ENCODE assay signal across 11 cellular contexts in genomic region chr11:75816561-75817239, GRCh38. TPM values are rescaled to one million over a fixed set of nuclear protein-coding genes. Genes with fewer than 3 reads are reported as not detected.
DNase-seq lines count a peak whose midpoint lies in the region; ATAC-seq, FAIRE-seq and TF ChIP-seq lines count a peak whose summit lies in the region.
"Had no signal": no experiment of that assay in that cellular context is flagged by ENCODE, and none has a peak within 500 bp of the region (broad histone marks: within the 10 kb centered on the region; RNA-seq: fewer than 3 reads in every experiment).

No MANE protein-coding gene starts in this region.

- H4K8ac ChIP-seq in IMR-90 (ENCODE audit: low read depth in 2 of 2, low read length in 2 of 2), result 0 out of 4 replicates have a peak overlapping the region, but pooled peaks of 1 of the 2 experiments have one; percentile 11

- H3K36me3 ChIP-seq in BE2C (no peaks in the 10 kb centered on the region), IMR-90 (ENCODE audit: control insufficient read depth, insufficient read depth, low read length) (no peaks in the 10 kb centered on the region), astrocyte (ENCODE audit: insufficient read depth, low read length) (no peaks in the 10 kb centered on the region), mucosa of rectum (ENCODE audit: control insufficient read depth in 2 of 2, insufficient read depth in 2 of 2, low read length in 2 of 2) (no peaks in the 10 kb centered on the region)

- H3K9me1 ChIP-seq in IMR-90 (ENCODE audit: insufficient read depth, low read length), result 0 out of 2 replicates have a peak, but pooled peaks cover 4% of the 10 kb centered on the region

- no peak for TF ChIP-seq POLR2A in IMR-90 (IDR thresholded peaks at IDR 0.05; ENCODE audit: low read depth, low read length)

- H3K9me3 ChIP-seq in BE2C (no peaks in the 10 kb centered on the region), IMR-90 (ENCODE audit: control insufficient read depth, insufficient read depth, low read length) (no peaks in the 10 kb centered on the region), astrocyte (ENCODE audit: insufficient read depth, low read depth, low read length) (no peaks in the 10 kb centered on the region), mucosa of rectum (ENCODE audit: control insufficient read depth in 2 of 2, low read length in 2 of 2) (no peaks in the 10 kb centered on the region)
- H3K9me3 ChIP-seq: body of pancreas had no signal

- peak overlapping the region; percentile 41 for H3K9ac ChIP-seq in IMR-90 (ENCODE audit: low read depth, low read length)
- peak overlapping the region; percentile 93 for H3K9ac ChIP-seq in astrocyte (ENCODE audit: low read length)
- H3K9ac ChIP-seq in mucosa of rectum (ENCODE audit: low read depth in 1 of 2, low read length in 2 of 2), result peak overlapping the region in 1 of 2 donors; percentile 44

- peak overlapping the region; percentile 93 for H3K4me2 ChIP-seq in IMR-90 (ENCODE audit: low read depth, low read length)
- peak overlapping the region; percentile 96 for H3K4me2 ChIP-seq in astrocyte (ENCODE audit: low read length)

- peaks cover 5% of the 10 kb centered on the region for H3K4me1 Mint-ChIP-seq in astrocyte (ENCODE audit: low read depth, unreplicated experiment)
- H3K4me1 Mint-ChIP-seq in effector memory CD8-positive, alpha-beta T cell (ENCODE audit: low read depth in 2 of 2), result peaks cover 13 to 25% of the 10 kb centered on the region in 2 donors
- H3K4me1 Mint-ChIP-seq in activated naive CD8-positive, alpha-beta T cell treated with anti-CD3 and anti-CD28 coated beads, Interleukin-2, amount 50 U/mL, for 24 hours, result peaks cover 33% of the 10 kb centered on the region
- peaks cover 50% of the 10 kb centered on the region for H3K4me1 Mint-ChIP-seq in stimulated activated memory B cell treated with anti-CD40 and anti-IgM and Interleukin-4, amounts not matched to agents 10 μg/mL and 1 μg/mL and 100 μg/mL, for 72 hours

- no peaks in the 10 kb centered on the region for H3K9me3 Mint-ChIP-seq in astrocyte (ENCODE audit: unreplicated experiment)
- H3K9me3 Mint-ChIP-seq in effector memory CD8-positive, alpha-beta T cell, result no peaks in the 10 kb centered on the region
- H3K9me3 Mint-ChIP-seq in activated naive CD8-positive, alpha-beta T cell treated with anti-CD3 and anti-CD28 coated beads, Interleukin-2, amount 50 U/mL, for 24 hours, result no peaks in the 10 kb centered on the region
- no peaks in the 10 kb centered on the region for H3K9me3 Mint-ChIP-seq in stimulated activated memory B cell treated with anti-CD40 and anti-IgM and Interleukin-4, amounts not matched to agents 10 μg/mL and 1 μg/mL and 100 μg/mL, for 72 hours

- POLR2A ChIA-PET in IMR-90 (lab: Charles Lee; ENCODE audit: unreplicated experiment), result no interaction called here

- TF ChIP-seq RAD21 in IMR-90 (IDR thresholded peaks at IDR 0.05; ENCODE audit: low read length), result no peak

- no peak overlapping the region for H3K56ac ChIP-seq in IMR-90 (ENCODE audit: extremely low read depth, insufficient read depth, low read length)

- intact Hi-C loops in IMR-90 (cut with micrococcal nuclease), result loop anchor here (5.0 kb wide), 1 partner anchor 51 kb away; no protein-coding TSS in a partner anchor

- peaks cover 50% of the 10 kb centered on the region for H3K79me2 ChIP-seq in astrocyte (ENCODE audit: insufficient read depth, low read length)

- 45% methylated on average over 4 of the region's 6 CpGs; no CpG with 5 or more reads in 1 of the 2 experiments for WGBS in IMR-90 (ENCODE audit: extremely low coverage in 2 of 2, insufficient read length in 1 of 2), 2 experiments

- H3K4me3 ChIP-seq in BE2C (ENCODE audit: low read depth, low read length) (peak overlapping the region; percentile 95), IMR-90 (ENCODE audit: insufficient read depth, low read depth, low read length) (peak overlapping the region; percentile 59), astrocyte (ENCODE audit: insufficient read depth, low read depth, low read length) (peak overlapping the region; percentile 68), mucosa of rectum (ENCODE audit: low read length in 2 of 2) (peak overlapping the region; percentile 32 to 77)

- H3K36me3 Mint-ChIP-seq in astrocyte (ENCODE audit: low read depth, unreplicated experiment), result peaks cover 2% of the 10 kb centered on the region
- H3K36me3 Mint-ChIP-seq in effector memory CD8-positive, alpha-beta T cell (ENCODE audit: insufficient read depth), result peaks cover 10% of the 10 kb centered on the region
- peaks cover 10% of the 10 kb centered on the region for H3K36me3 Mint-ChIP-seq in activated naive CD8-positive, alpha-beta T cell treated with anti-CD3 and anti-CD28 coated beads, Interleukin-2, amount 50 U/mL, for 24 hours (ENCODE audit: low read depth)
- peaks cover 16% of the 10 kb centered on the region for H3K36me3 Mint-ChIP-seq in stimulated activated memory B cell treated with anti-CD40 and anti-IgM and Interleukin-4, amounts not matched to agents 10 μg/mL and 1 μg/mL and 100 μg/mL, for 72 hours

- FAIRE-seq in astrocyte (lab: Jason Lieb, UNC), result no peak

- H2BK120ac ChIP-seq in IMR-90 (ENCODE audit: low read depth, low read length), result no peak overlapping the region

- H2AFZ ChIP-seq in IMR-90 (replicated peaks; ENCODE audit: low read length, poor library complexity) (no peak overlapping the region), astrocyte (ENCODE audit: low read depth, low read length) (no peak overlapping the region)

- no peak overlapping the region for H2BK15ac ChIP-seq in IMR-90 (ENCODE audit: low read depth, low read length)

- H2AK9ac ChIP-seq in IMR-90 (replicated peaks; ENCODE audit: low read depth, low read length, poor library complexity), result peak overlapping the region; percentile 10

- H3K27ac Mint-ChIP-seq in astrocyte (ENCODE audit: unreplicated experiment), result no peak overlapping the region
- no peak overlapping the region for H3K27ac Mint-ChIP-seq in effector memory CD8-positive, alpha-beta T cell
- H3K27ac Mint-ChIP-seq in activated naive CD8-positive, alpha-beta T cell treated with anti-CD3 and anti-CD28 coated beads, Interleukin-2, amount 50 U/mL, for 24 hours, result no peak overlapping the region
- H3K27ac Mint-ChIP-seq in stimulated activated memory B cell treated with anti-CD40 and anti-IgM and Interleukin-4, amounts not matched to agents 10 μg/mL and 1 μg/mL and 100 μg/mL, for 72 hours, result no peak overlapping the region

- no peaks in the 10 kb centered on the region for H3K27me3 Mint-ChIP-seq in astrocyte (ENCODE audit: low read depth, unreplicated experiment)
- H3K27me3 Mint-ChIP-seq in effector memory CD8-positive, alpha-beta T cell, result no peaks in the 10 kb centered on the region
- H3K27me3 Mint-ChIP-seq in activated naive CD8-positive, alpha-beta T cell treated with anti-CD3 and anti-CD28 coated beads, Interleukin-2, amount 50 U/mL, for 24 hours, result no peaks in the 10 kb centered on the region
- no peaks in the 10 kb centered on the region for H3K27me3 Mint-ChIP-seq in stimulated activated memory B cell treated with anti-CD40 and anti-IgM and Interleukin-4, amounts not matched to agents 10 μg/mL and 1 μg/mL and 100 μg/mL, for 72 hours

- in situ Hi-C loops in IMR-90 (cut with MboI; ENCODE audit: low sequenced_read_pairs), result no loop called here

- H4K20me1 ChIP-seq in IMR-90 (ENCODE audit: insufficient read depth, low read length) (peaks cover 18% of the 10 kb centered on the region), astrocyte (ENCODE audit: insufficient read depth, low read length) (peaks cover 27% of the 10 kb centered on the region)

- H3K23ac ChIP-seq in IMR-90 (ENCODE audit: low read depth, low read length), result peak overlapping the region; percentile 31

- no peak overlapping the region for H4K91ac ChIP-seq in IMR-90 (ENCODE audit: insufficient read depth, low read depth, low read length)

- H3K14ac ChIP-seq in IMR-90 (replicated peaks; ENCODE audit: low read depth, low read length), result no peak overlapping the region; the same call in 1 of the 2 replicates

- no peak overlapping the region for H2BK20ac ChIP-seq in IMR-90 (ENCODE audit: low read depth, low read length)

- no peak overlapping the region for H3K27ac ChIP-seq in IMR-90 (ENCODE audit: insufficient read depth, low read length)
- no peak overlapping the region for H3K27ac ChIP-seq in astrocyte (ENCODE audit: low read depth, low read length)
- no peak overlapping the region for H3K27ac ChIP-seq in mucosa of rectum (ENCODE audit: low read depth in 2 of 2, low read length in 2 of 2)

- TF ChIP-seq CTCF in BE2C (IDR thresholded peaks at IDR 0.05; ENCODE audit: low read depth, low read length) (no peak), IMR-90 (conservative IDR thresholded peaks at IDR 0.05; ENCODE audit: low read depth, low read length) (no peak), astrocyte (IDR thresholded peaks at IDR 0.05; ENCODE audit: insufficient read depth, low read depth, low read length) (no peak)

- BruUV-seq in IMR-90 (replicated peaks; lab: Mats Ljungman, UMichigan), result no TSS peak

- CTCF ChIA-PET in IMR-90 (lab: Yijun Ruan, JAX), result interaction anchor here (1.4 kb wide), 1 partner anchor 13 kb away, joined by 5 read pairs; no protein-coding TSS in a partner anchor

- dilution Hi-C loops in IMR-90 (cut with HindIII; ENCODE audit: low sequenced_read_pairs, unreplicated experiment), result no loop called here

- H2BK5ac ChIP-seq in IMR-90 (ENCODE audit: low read depth, low read length, poor library complexity, severe bottlenecking), result no peak overlapping the region

- H3K27me3 ChIP-seq in BE2C (no peaks in the 10 kb centered on the region), IMR-90 (ENCODE audit: control insufficient read depth, insufficient read depth, low read length) (no peaks in the 10 kb centered on the region), astrocyte (ENCODE audit: insufficient read depth, low read length) (no peaks in the 10 kb centered on the region), mucosa of rectum (ENCODE audit: control insufficient read depth in 2 of 2, insufficient read depth in 2 of 2, low read length in 2 of 2) (no peaks in the 10 kb centered on the region)
- H3K27me3 ChIP-seq: body of pancreas had no signal

- H3K4me1 ChIP-seq in BE2C, result no peaks in the 10 kb centered on the region
- peaks cover 8% of the 10 kb centered on the region for H3K4me1 ChIP-seq in IMR-90 (ENCODE audit: control insufficient read depth, insufficient read depth, low read length)
- H3K4me1 ChIP-seq in astrocyte (ENCODE audit: insufficient read depth, low read length), result peaks cover 25% of the 10 kb centered on the region
- H3K4me1 ChIP-seq in mucosa of rectum (ENCODE audit: control insufficient read depth in 2 of 2, insufficient read depth in 2 of 2, low read length in 2 of 2), result peaks cover 7 to 21% of the 10 kb centered on the region in 2 donors

- no peak for ATAC-seq in IMR-90 (ENCODE audit: low read depth)
- ATAC-seq in effector memory CD8-positive, alpha-beta T cell (replicated peaks), result no peak
- ATAC-seq in activated naive CD8-positive, alpha-beta T cell treated with anti-CD3 and anti-CD28 coated beads, Interleukin-2, amount 50 U/mL, for 24 hours, result no peak
- no peak for ATAC-seq in stimulated activated memory B cell treated with anti-CD40 and anti-IgM and Interleukin-4, amounts not matched to agents 10 μg/mL and 1 μg/mL and 100 μg/mL, for 72 hours
- no peak for ATAC-seq in GM18868 (IDR thresholded peaks at IDR 0.05; ENCODE audit: unreplicated experiment)
- ATAC-seq: body of pancreas had no signal

- H3K79me1 ChIP-seq in IMR-90 (ENCODE audit: low read depth in 1 of 2, low read length in 2 of 2), result peaks cover 26 to 52% of the 10 kb centered on the region in 2 experiments; a peak in 3 of 4 replicates

- 0 out of 2 replicates have a peak overlapping the region, but pooled peaks have one; percentile 19 for H4K5ac ChIP-seq in IMR-90 (ENCODE audit: low read depth, low read length)

- H3K4ac ChIP-seq in IMR-90 (ENCODE audit: low read depth, low read length), result peak overlapping the region; percentile 19; the same call in 1 of the 2 replicates

- no peak overlapping the region for H3K4me3 Mint-ChIP-seq in astrocyte (ENCODE audit: unreplicated experiment)
- H3K4me3 Mint-ChIP-seq in effector memory CD8-positive, alpha-beta T cell, result no peak overlapping the region
- H3K4me3 Mint-ChIP-seq in activated naive CD8-positive, alpha-beta T cell treated with anti-CD3 and anti-CD28 coated beads, Interleukin-2, amount 50 U/mL, for 24 hours, result no peak overlapping the region
- H3K4me3 Mint-ChIP-seq in stimulated activated memory B cell treated with anti-CD40 and anti-IgM and Interleukin-4, amounts not matched to agents 10 μg/mL and 1 μg/mL and 100 μg/mL, for 72 hours, result no peak overlapping the region

- no peak overlapping the region for H3K18ac ChIP-seq in IMR-90 (ENCODE audit: low read depth, low read length)

- peak overlapping the region; percentile 16; the same call in 1 of the 2 replicates for H2AK5ac ChIP-seq in IMR-90 (ENCODE audit: low read depth, low read length)

- DNase-seq in BE2C (no peak), IMR-90 (no peak), astrocyte (ENCODE audit: low read depth) (no peak)
- no peak for DNase-seq in effector memory CD8-positive, alpha-beta T cell
- DNase-seq in activated naive CD8-positive, alpha-beta T cell treated with anti-CD3 and anti-CD28 coated beads, Interleukin-2, amount 50 U/mL, for 24 hours, result no peak
- DNase-seq: body of pancreas; NCI-H226; stimulated activated CD4-positive, alpha-beta T cell treated with anti-CD3 and anti-CD28 coated beads, Interleukin-2, amount 100 ng/mL, for 24 hours had no signal

RNA-seq across cellular contexts. Expression of gene UVRAG, which starts 1.7 kb away (rescaled TPM):
- polyA plus RNA-seq in BE2C (2012; ENCODE audit: insufficient read depth, insufficient read length, low read depth), result 14.3 TPM
- total RNA-seq in IMR-90 (2012; rRNA removed) (10.9 and 12.8 TPM in 2 replicates), astrocyte (14.5 and 15.3 TPM in 2 replicates)
- 5.3 and 5.6 TPM in 2 replicates for polyA plus RNA-seq in IMR-90 (2012; rRNA removed)
- 2.4 and 3.7 TPM in 2 replicates for polyA plus RNA-seq in IMR-90 (2012; cell fraction: cytosol; rRNA removed)
- 7.0 and 12.4 TPM in 2 replicates for polyA plus RNA-seq in IMR-90 (2012; cell fraction: nucleus; rRNA removed; ENCODE audit: low replicate concordance)

RNA-seq across cellular contexts. Expression of gene DGAT2, which starts 48.1 kb away (rescaled TPM):
- 2.6 TPM for polyA plus RNA-seq in BE2C (2012; ENCODE audit: insufficient read depth, insufficient read length, low read depth)
- total RNA-seq in IMR-90 (2012; rRNA removed), result 2.2 and 2.3 TPM in 2 replicates
- polyA plus RNA-seq in IMR-90 (2012; rRNA removed), result 1.7 and 2.4 TPM in 2 replicates
- 0.86 and 1.9 TPM in 2 replicates for polyA plus RNA-seq in IMR-90 (2012; cell fraction: cytosol; rRNA removed)
- polyA plus RNA-seq in IMR-90 (2012; cell fraction: nucleus; rRNA removed; ENCODE audit: low replicate concordance), result 1.1 and 1.2 TPM in 2 replicates
- 0.73 and 1.6 TPM in 2 replicates for total RNA-seq in astrocyte
